ENCODE assay signal across 8 cellular contexts in genomic region chr19:38869160-38869835, GRCh38. TPM values are rescaled to one million over a fixed set of nuclear protein-coding genes. Genes with fewer than 3 reads are reported as not detected.
DNase-seq lines count a peak whose midpoint lies in the region; ATAC-seq, FAIRE-seq and TF ChIP-seq lines count a peak whose summit lies in the region.

No MANE protein-coding gene starts in this region.

- H3K4me1 ChIP-seq in astrocyte (ENCODE audit: insufficient read depth, low read length), result peaks cover 5% of the 10 kb centered on the region
- peaks cover 5 to 14% of the 10 kb centered on the region in 2 donors for H3K4me1 ChIP-seq in kidney (ENCODE audit: control insufficient read depth in 1 of 2, insufficient read depth in 1 of 2, low read depth in 1 of 2, low read length in 2 of 2)

- no peak overlapping the region for H3K27ac ChIP-seq in astrocyte (ENCODE audit: low read depth, low read length)
- no peak overlapping the region for H3K27ac ChIP-seq in kidney (ENCODE audit: low read depth in 2 of 2, low read length in 2 of 2)

- peak overlapping the region; percentile 88 for H3K4me2 ChIP-seq in astrocyte (ENCODE audit: low read length)

- peak overlapping the region; percentile 48 for H3K4me3 ChIP-seq in astrocyte (ENCODE audit: insufficient read depth, low read depth, low read length)
- peak overlapping the region; percentile 71 to 77 for H3K4me3 ChIP-seq in kidney (ENCODE audit: low read length in 2 of 2)

- peak; percentile 14 for ATAC-seq in stimulated activated naive CD8-positive, alpha-beta T cell treated with anti-CD3 and anti-CD28 coated beads, Interleukin-15, Interleukin-2, amounts not matched to agents 100 U/mL and 50 U/mL, for 24 hours

- H2AFZ ChIP-seq in astrocyte (ENCODE audit: low read depth, low read length), result peak overlapping the region; percentile 88

- peaks cover 8% of the 10 kb centered on the region for H3K27me3 Mint-ChIP-seq in astrocyte (ENCODE audit: low read depth, unreplicated experiment)

- H3K4me1 Mint-ChIP-seq in astrocyte (ENCODE audit: low read depth, unreplicated experiment), result peaks cover 4% of the 10 kb centered on the region

- FAIRE-seq in astrocyte (lab: Jason Lieb, UNC) (no peak), kidney (lab: Jason Lieb, UNC) (no peak)

- H3K27me3 ChIP-seq in astrocyte (ENCODE audit: insufficient read depth, low read length), result no peaks in the 10 kb centered on the region

- H3K9me3 ChIP-seq in astrocyte (ENCODE audit: insufficient read depth, low read depth, low read length), result no peaks in the 10 kb centered on the region
- H3K9me3 ChIP-seq in kidney (ENCODE audit: control insufficient read depth in 1 of 2, low read length in 2 of 2), result no peaks in the 10 kb centered on the region

- H3K4me3 Mint-ChIP-seq in astrocyte (ENCODE audit: unreplicated experiment), result peak overlapping the region; percentile 27

- intact Hi-C loops in kidney (cut with DNase I), result no loop called here

- H3K27ac Mint-ChIP-seq in astrocyte (ENCODE audit: unreplicated experiment), result no peak overlapping the region

- no peaks in the 10 kb centered on the region for H3K36me3 Mint-ChIP-seq in astrocyte (ENCODE audit: low read depth, unreplicated experiment)

- no peaks in the 10 kb centered on the region for H3K79me2 ChIP-seq in astrocyte (ENCODE audit: insufficient read depth, low read length)

- TF ChIP-seq CTCF in astrocyte (IDR thresholded peaks at IDR 0.05; ENCODE audit: insufficient read depth, low read depth, low read length), result no peak
- TF ChIP-seq CTCF in kidney (IDR thresholded peaks at IDR 0.05; ENCODE audit: borderline replicate concordance, extremely low read depth, insufficient read depth), result no peak

- DNase-seq in activated gamma-delta T cell treated with Interleukin-2 at 50 U/mL for 16 hours (peak; percentile 26), activated gamma-delta T cell (lab: John Stamatoyannopoulos, UW) (no peak), astrocyte (ENCODE audit: low read depth) (no peak), kidney (no peak), T-helper 9 cell (no peak), COLO668 (lab: John Stamatoyannopoulos, UW; ENCODE audit: unreplicated experiment) (no peak), NCI-H1694 (lab: John Stamatoyannopoulos, UW) (no peak)
- peak; percentile 64 for DNase-seq in stimulated activated naive CD8-positive, alpha-beta T cell treated with anti-CD3 and anti-CD28 coated beads, Interleukin-15, Interleukin-2, amounts not matched to agents 100 U/mL and 50 U/mL, for 24 hours

- H3K36me3 ChIP-seq in astrocyte (ENCODE audit: insufficient read depth, low read length), result no peaks in the 10 kb centered on the region
- H3K36me3 ChIP-seq in kidney (ENCODE audit: control insufficient read depth in 1 of 2, insufficient read depth in 2 of 2, low read length in 2 of 2), result no peaks in the 10 kb centered on the region

- no peaks in the 10 kb centered on the region for H3K9me3 Mint-ChIP-seq in astrocyte (ENCODE audit: unreplicated experiment)

- H4K20me1 ChIP-seq in astrocyte (ENCODE audit: insufficient read depth, low read length), result no peaks in the 10 kb centered on the region

- H3K9ac ChIP-seq in astrocyte (ENCODE audit: low read length) (peak overlapping the region; percentile 31), kidney (ENCODE audit: low read length in 2 of 2) (peak overlapping the region; percentile 42 to 58)

RNA-seq across cellular contexts. Expression of gene RINL, which starts 8.8 kb away (rescaled TPM):
- 0.91 and 1.3 TPM in 2 replicates for total RNA-seq in astrocyte
- total RNA-seq in kidney, result 13.0 TPM
- 9.5 TPM for polyA plus RNA-seq in kidney (ENCODE audit: insufficient read depth, low read depth, low replicate concordance)

RNA-seq across cellular contexts. Expression of gene HNRNPL, which starts 19.5 kb away (rescaled TPM):
- total RNA-seq in astrocyte (285 and 314 TPM in 2 replicates), kidney (278 TPM)
- polyA plus RNA-seq in kidney (ENCODE audit: insufficient read depth, low read depth, low replicate concordance), result 168 TPM

RNA-seq across cellular contexts. Expression of gene SIRT2, which starts 30.1 kb away (rescaled TPM):
- total RNA-seq in astrocyte, result 35.3 and 35.7 TPM in 2 replicates
- 36.0 TPM for total RNA-seq in kidney
- 56.9 TPM for polyA plus RNA-seq in kidney (ENCODE audit: insufficient read depth, low read depth, low replicate concordance)

RNA-seq across cellular contexts. Expression of gene NFKBIB, which starts 30.5 kb away (rescaled TPM):
- total RNA-seq in astrocyte (19.3 and 21.7 TPM in 2 replicates), kidney (23.2 TPM)
- 37.6 TPM for polyA plus RNA-seq in kidney (ENCODE audit: insufficient read depth, low read depth, low replicate concordance)

RNA-seq across cellular contexts. Expression of gene ECH1, which starts 37.7 kb away (rescaled TPM):
- total RNA-seq in astrocyte, result 51.4 and 53.3 TPM in 2 replicates
- 167 TPM for total RNA-seq in kidney
- 534 TPM for polyA plus RNA-seq in kidney (ENCODE audit: insufficient read depth, low read depth, low replicate concordance)

Comparison
In these comparisons a context has a peak if more than half of its experiments do, and no peak if none do; other contexts are left out.
1. DNase-seq: peak in activated gamma-delta T cell treated with Interleukin-2 at 50 U/mL for 16 hours (single experiment) and stimulated activated naive CD8-positive, alpha-beta T cell treated with anti-CD3 and anti-CD28 coated beads, Interleukin-15, Interleukin-2, amounts not matched to agents 100 U/mL and 50 U/mL, for 24 hours (single experiment); none in activated gamma-delta T cell (single experiment), astrocyte (single experiment), kidney (single experiment), T-helper 9 cell (single experiment), COLO668 (single experiment) and NCI-H1694 (single experiment).